ENCODE assay signal across 12 cellular contexts in the genomic region with DNA sequence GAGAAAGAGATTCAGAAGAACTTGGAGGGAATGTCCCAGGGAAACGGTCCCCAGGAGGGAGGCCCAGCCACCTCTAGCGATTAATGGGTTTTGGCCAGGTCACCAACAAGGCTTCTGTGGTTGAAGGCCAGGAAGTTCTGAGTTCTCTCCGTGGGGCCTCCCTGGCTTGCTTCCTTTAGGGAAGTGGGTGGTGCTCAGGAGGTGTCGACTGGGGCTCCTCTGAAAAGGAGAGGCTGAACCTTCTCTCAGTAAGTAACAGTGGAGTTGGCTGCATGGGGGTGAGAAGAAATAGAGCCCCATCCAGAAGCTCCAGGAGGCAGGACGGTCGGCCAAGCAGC.
A peak's percentile ranks its signal among the peaks of the same experiment; 100 is the strongest.
DNase-seq lines count a peak whose midpoint lies in the region; ATAC-seq, FAIRE-seq and TF ChIP-seq lines count a peak whose summit lies in the region.
"Had no signal": no experiment of that assay in that cellular context is flagged by ENCODE, and none has a peak within 500 bp of the region (broad histone marks: within the 10 kb centered on the region; RNA-seq: fewer than 3 reads in every experiment).

No MANE protein-coding gene starts in this region.

- CTCF ChIA-PET in GM12878 (lab: Yijun Ruan, JAX), result no interaction called here

- H3K36me3 ChIP-seq in cardiac muscle cell, result no peaks in the 10 kb centered on the region
- H3K36me3 ChIP-seq in right atrium auricular region, result no peaks in the 10 kb centered on the region
- H3K36me3 ChIP-seq in GM12878 (ENCODE audit: control insufficient read depth in 2 of 2, insufficient read depth in 2 of 2, low read length in 1 of 2), result no peaks in the 10 kb centered on the region
- peaks cover 0 to 7% of the 10 kb centered on the region in 2 experiments for H3K36me3 ChIP-seq in mesenchymal stem cell (ENCODE audit: control insufficient read depth in 1 of 2, insufficient read depth in 2 of 2, low read depth in 1 of 2, low read length in 2 of 2)
- H3K36me3 ChIP-seq in upper lobe of left lung, result no peaks in the 10 kb centered on the region

- in situ Hi-C loops in GM12878 (cut with MboI), result no loop called here

- H3K4me3 ChIP-seq in cardiac muscle cell (no peak overlapping the region), right atrium auricular region (no peak overlapping the region), GM12878 (no peak overlapping the region), mesenchymal stem cell (ENCODE audit: insufficient read depth in 1 of 2, low read depth in 1 of 2, low read length in 2 of 2) (no peak overlapping the region), upper lobe of left lung (no peak overlapping the region)
- H3K4me3 ChIP-seq: A549 had no signal

- intact Hi-C loops in GM12878 (cut with micrococcal nuclease; ENCODE audit: unreplicated experiment), result no loop called here
- intact Hi-C loops in head of caudate nucleus (cut with DNase I), result no loop called here

- no peak for FAIRE-seq in GM12878 (lab: Jason Lieb, UNC)
- FAIRE-seq: A549 had no signal

- H2BK5ac ChIP-seq in mesenchymal stem cell (ENCODE audit: low read depth, low read length, poor library complexity, severe bottlenecking), result no peak overlapping the region

- H3K79me2 ChIP-seq in GM12878 (ENCODE audit: control insufficient read depth, insufficient read depth, low read length), result no peaks in the 10 kb centered on the region

- SMC1A ChIA-PET in GM12878 (lab: Charles Lee; ENCODE audit: uncharacterized antibody, unreplicated experiment), result no interaction called here

- no peak overlapping the region for H2BK120ac ChIP-seq in mesenchymal stem cell (ENCODE audit: low read depth, low read length)

- TF ChIP-seq CTCF in cardiac muscle cell (IDR thresholded peaks at IDR 0.05; ENCODE audit: low read depth, low read length), result no peak
- no peak for TF ChIP-seq CTCF in right atrium auricular region (IDR thresholded peaks at IDR 0.05)
- TF ChIP-seq CTCF in GM12878 (IDR thresholded peaks at IDR 0.05 in 2 of 3, conservative IDR thresholded peaks at IDR 0.05 in 1 of 3; ENCODE audit: control insufficient read depth in 2 of 3, extremely low read depth in 1 of 3, insufficient read depth in 1 of 3, low read depth in 3 of 3, low read length in 3 of 3), result no peak
- no peak for TF ChIP-seq CTCF in upper lobe of left lung (IDR thresholded peaks at IDR 0.05)

- H3K4me1 ChIP-seq in cardiac muscle cell (ENCODE audit: low read depth) (peaks cover 74% of the 10 kb centered on the region), right atrium auricular region (peaks cover 0 to 47% of the 10 kb centered on the region in 2 donors), GM12878 (ENCODE audit: control insufficient read depth, insufficient read depth, low read length) (no peaks in the 10 kb centered on the region), mesenchymal stem cell (ENCODE audit: control insufficient read depth, insufficient read depth, low read depth, low read length) (peaks cover 6% of the 10 kb centered on the region), upper lobe of left lung (peaks cover 22 to 42% (median 29%) of the 10 kb centered on the region in 4 donors)
- H3K4me1 ChIP-seq: A549 had no signal

- BruUV-seq in GM12878 (replicated peaks; lab: Mats Ljungman, UMichigan), result no TSS peak

- H3K9ac ChIP-seq in GM12878 (ENCODE audit: control insufficient read depth, insufficient read depth, low read length) (no peak overlapping the region), mesenchymal stem cell (ENCODE audit: low read length) (no peak overlapping the region)

- DNase-seq in cardiac muscle cell (ENCODE audit: low read depth in 1 of 2, low spot score in 1 of 2), result peak in 1 of 2 donors; percentile 52
- DNase-seq in right atrium auricular region (ENCODE audit: low spot score), result no peak
- no peak for DNase-seq in GM12878 (ENCODE audit: low read depth, low spot score)
- DNase-seq in mesenchymal stem cell, result no peak
- peak in 1 of 2 donors; percentile 76 for DNase-seq in upper lobe of left lung
- no peak for DNase-seq in head of caudate nucleus
- DNase-seq in stimulated activated CD4-positive, alpha-beta T cell treated with anti-CD3 and anti-CD28 coated beads, Interleukin-4, amount 100 ng/mL, for 4 hours, result no peak
- DNase-seq: aorta, naive B cell, T-helper 9 cell had no signal

- 16% methylated on average over 5 of the region's 6 CpGs for WGBS in GM12878 (ENCODE audit: insufficient coverage, insufficient replicate concordance, low lambda C conversion rate, missing lambda C conversion rate)
- WGBS in mesenchymal stem cell, result 47% methylated on average over 6 of the region's 6 CpGs
- WGBS in upper lobe of left lung, 2 donors, result 16 to 18% methylated on average over 4 to 6 of the region's 6 CpGs

- H3K4me2 ChIP-seq in GM12878 (ENCODE audit: control insufficient read depth, insufficient read depth) (no peak overlapping the region), mesenchymal stem cell (ENCODE audit: low read length, poor library complexity, severe bottlenecking) (no peak overlapping the region)
- H3K4me2 ChIP-seq: A549 had no signal

- POLR2A ChIA-PET in GM12878 (lab: Charles Lee), result no interaction called here

- H3K27ac ChIP-seq in cardiac muscle cell, result peak overlapping the region; percentile 93
- H3K27ac ChIP-seq in right atrium auricular region, result no peak overlapping the region
- H3K27ac ChIP-seq in GM12878 (ENCODE audit: control insufficient read depth, insufficient read depth), result no peak overlapping the region
- H3K27ac ChIP-seq in mesenchymal stem cell (ENCODE audit: low read length, poor library complexity, severe bottlenecking), result no peak overlapping the region
- H3K27ac ChIP-seq in upper lobe of left lung, result peak overlapping the region; percentile 30 to 83 (median 79)

- RAD21 ChIA-PET in GM12878 (lab: Charles Lee; ENCODE audit: unreplicated experiment), result no interaction called here

- H2BK12ac ChIP-seq in mesenchymal stem cell (ENCODE audit: low read length in 2 of 2), result no peak overlapping the region

- no peak for TF ChIP-seq RAD21 in GM12878 (IDR thresholded peaks at IDR 0.05; ENCODE audit: insufficient read depth, low read depth, low read length)

- peak overlapping the region; percentile 87 for H2BK15ac ChIP-seq in mesenchymal stem cell (ENCODE audit: low read depth, poor library complexity, severe bottlenecking)

- peak overlapping the region in 1 of 2 experiments; percentile 76 for H3K14ac ChIP-seq in mesenchymal stem cell (ENCODE audit: low read length in 2 of 2)

- peaks cover 12% of the 10 kb centered on the region for H3K79me1 ChIP-seq in mesenchymal stem cell (replicated peaks; ENCODE audit: low read length, poor library complexity, severe bottlenecking)

- TF ChIP-seq EP300 in GM12878 (IDR thresholded peaks at IDR 0.05; ENCODE audit: borderline replicate concordance in 1 of 2, control insufficient read depth in 1 of 2, low read depth in 2 of 2, low read length in 2 of 2) (no peak), upper lobe of left lung (IDR thresholded peaks at IDR 0.05) (no peak)

- H4K8ac ChIP-seq in mesenchymal stem cell (ENCODE audit: low read length), result no peak overlapping the region

- ATAC-seq in GM12878, result no peak
- peak; percentile 32 to 37 for ATAC-seq in upper lobe of left lung (ENCODE audit: low FRiP score in 2 of 2)
- no peak for ATAC-seq in GM19351 (IDR thresholded peaks at IDR 0.05; ENCODE audit: unreplicated experiment)
- ATAC-seq: A549 had no signal

- H2AFZ ChIP-seq in GM12878 (ENCODE audit: control insufficient read depth, low read depth, low read length) (0 out of 2 replicates have a peak overlapping the region, but pooled peaks have one; percentile 5), mesenchymal stem cell (ENCODE audit: low read depth, low read length) (no peak overlapping the region)

- H3K9me3 ChIP-seq in cardiac muscle cell (ENCODE audit: low read depth) (no peaks in the 10 kb centered on the region), right atrium auricular region (peaks cover 0 to 9% of the 10 kb centered on the region in 2 donors), GM12878 (replicated peaks; ENCODE audit: control insufficient read depth, insufficient read depth, low read length) (peaks cover 3% of the 10 kb centered on the region; the same call in 1 of the 3 replicates), mesenchymal stem cell (ENCODE audit: control insufficient read depth, low read length) (peaks cover 8% of the 10 kb centered on the region), upper lobe of left lung (peaks cover 0 to 6% (median 2%) of the 10 kb centered on the region in 4 donors)

- no peak overlapping the region for H3K23ac ChIP-seq in mesenchymal stem cell (ENCODE audit: low read length in 2 of 2)

- no peak for TF ChIP-seq POLR2A in GM12878 (IDR thresholded peaks at IDR 0.05; ENCODE audit: low read depth, low read length)
- TF ChIP-seq POLR2A in upper lobe of left lung (IDR thresholded peaks at IDR 0.05), result no peak

- no peak overlapping the region for H3K4ac ChIP-seq in mesenchymal stem cell (ENCODE audit: low read depth in 1 of 2, low read length in 2 of 2)

- H3K27me3 ChIP-seq in cardiac muscle cell (no peaks in the 10 kb centered on the region), right atrium auricular region (no peaks in the 10 kb centered on the region), GM12878 (replicated peaks in 1 of 2; ENCODE audit: control insufficient read depth in 2 of 2, insufficient read depth in 2 of 2, low read length in 1 of 2) (no peaks in the 10 kb centered on the region; a peak in 1 of 4 replicates), mesenchymal stem cell (ENCODE audit: control insufficient read depth in 1 of 2, insufficient read depth in 1 of 2, low read length in 2 of 2) (no peaks in the 10 kb centered on the region), upper lobe of left lung (no peaks in the 10 kb centered on the region)

- no peak overlapping the region for H2AK5ac ChIP-seq in mesenchymal stem cell (ENCODE audit: low read length, severe bottlenecking)

- no peak overlapping the region for H4K91ac ChIP-seq in mesenchymal stem cell (ENCODE audit: low read length)

- peak overlapping the region; percentile 58 to 63 for H3K18ac ChIP-seq in mesenchymal stem cell (ENCODE audit: low read depth in 1 of 2, low read length in 2 of 2)

- no peaks in the 10 kb centered on the region for H4K20me1 ChIP-seq in GM12878 (ENCODE audit: control insufficient read depth, insufficient read depth)

TF ChIP-seq in GM12878, 131 proteins besides CTCF, POLR2A, EP300 and RAD21 (continues in another document):
- TF ChIP-seq MYB (IDR thresholded peaks at IDR 0.05; ENCODE audit: borderline replicate concordance, low read depth, low read length) (no peak), HDAC6 (IDR thresholded peaks at IDR 0.05; ENCODE audit: unreplicated experiment) (no peak), TARDBP (IDR thresholded peaks at IDR 0.05; ENCODE audit: borderline replicate concordance) (no peak)

Comparison
In these comparisons a context has a peak if more than half of its experiments do, and no peak if none do; other contexts are left out.
1. H3K27ac ChIP-seq: peak in cardiac muscle cell (single experiment) and upper lobe of left lung (4 of 4); none in right atrium auricular region (0 of 2), GM12878 (single experiment) and mesenchymal stem cell (single experiment).
2. ATAC-seq: peak in upper lobe of left lung (2 of 2); none in GM12878 (single experiment) and GM19351 (single experiment).